10 cellular contexts compared by ENCODE assay signal in genomic region chr5:134275822-134276221, GRCh38. TPM values are rescaled to one million over a fixed set of nuclear protein-coding genes. Genes with fewer than 3 reads are reported as not detected.
DNase-seq lines count a peak whose midpoint lies in the region; ATAC-seq, FAIRE-seq and TF ChIP-seq lines count a peak whose summit lies in the region.
"Had no signal": no experiment of that assay in that cellular context is flagged by ENCODE, and none has a peak within 500 bp of the region (broad histone marks: within the 10 kb centered on the region; RNA-seq: fewer than 3 reads in every experiment).

No MANE protein-coding gene starts in this region.

- H3K23ac ChIP-seq in IMR-90 (ENCODE audit: low read depth, low read length): no peak overlapping the region

- no peak overlapping the region for H2BK120ac ChIP-seq in IMR-90 (ENCODE audit: low read depth, low read length)

- FAIRE-seq in keratinocyte (lab: Jason Lieb, UNC): peak; percentile 55

- H2AFZ ChIP-seq in IMR-90 (replicated peaks; ENCODE audit: low read length, poor library complexity): peak overlapping the region; percentile 24
- no peak overlapping the region for H2AFZ ChIP-seq in keratinocyte (ENCODE audit: control insufficient read depth, low read length)
- H2AFZ ChIP-seq in osteoblast (ENCODE audit: low read length): no peak overlapping the region

- H3K9me3 ChIP-seq in HEK293 (ENCODE audit: control insufficient read depth, insufficient read depth, low read depth, low read length): no peaks in the 10 kb centered on the region
- no peaks in the 10 kb centered on the region for H3K9me3 ChIP-seq in IMR-90 (ENCODE audit: control insufficient read depth, insufficient read depth, low read length)
- H3K9me3 ChIP-seq in keratinocyte (ENCODE audit: control insufficient read depth, low read depth, low read length): no peaks in the 10 kb centered on the region
- H3K9me3 ChIP-seq in osteoblast (ENCODE audit: low read depth, low read length): no peaks in the 10 kb centered on the region

- no peak overlapping the region for H2BK15ac ChIP-seq in IMR-90 (ENCODE audit: low read depth, low read length)

- H2AK5ac ChIP-seq in IMR-90 (ENCODE audit: low read depth, low read length): no peak overlapping the region

- no peaks in the 10 kb centered on the region for H3K9me1 ChIP-seq in IMR-90 (ENCODE audit: insufficient read depth, low read length)
- H3K9me1 ChIP-seq in keratinocyte (ENCODE audit: control insufficient read depth, extremely low read depth, insufficient read depth, low read length): no peaks in the 10 kb centered on the region

- CTCF ChIA-PET in HEK293 (lab: Yijun Ruan, JAX) (interaction anchor here (1.3 to 1.4 kb wide), 2 partner anchors 14 to 92 kb away, joined by 3 read pairs; no protein-coding TSS in a partner anchor), IMR-90 (lab: Yijun Ruan, JAX) (no interaction called here)

- no peak overlapping the region for H4K91ac ChIP-seq in IMR-90 (ENCODE audit: insufficient read depth, low read depth, low read length)

- no peak overlapping the region for H3K56ac ChIP-seq in IMR-90 (ENCODE audit: extremely low read depth, insufficient read depth, low read length)

- peaks cover 6% of the 10 kb centered on the region for H3K4me1 ChIP-seq in HEK293 (ENCODE audit: control insufficient read depth, insufficient read depth, low read length)
- H3K4me1 ChIP-seq in IMR-90 (ENCODE audit: control insufficient read depth, insufficient read depth, low read length): no peaks in the 10 kb centered on the region
- H3K4me1 ChIP-seq in keratinocyte (ENCODE audit: control insufficient read depth, extremely low read depth, insufficient read depth, low read length): peaks cover 7% of the 10 kb centered on the region
- no peaks in the 10 kb centered on the region for H3K4me1 ChIP-seq in osteoblast (ENCODE audit: insufficient read depth, low read length)

- no peak overlapping the region for H4K5ac ChIP-seq in IMR-90 (ENCODE audit: low read depth, low read length)

- H4K20me1 ChIP-seq in IMR-90 (ENCODE audit: insufficient read depth, low read length) (no peaks in the 10 kb centered on the region), keratinocyte (ENCODE audit: control insufficient read depth, extremely low read depth, insufficient read depth, low read length) (no peaks in the 10 kb centered on the region), osteoblast (ENCODE audit: insufficient read depth, low read length) (no peaks in the 10 kb centered on the region)

- TF ChIP-seq CTCF in HEK293 (tag by site-specific recombination; IDR thresholded peaks at IDR 0.05) (no peak), IMR-90 (conservative IDR thresholded peaks at IDR 0.05; ENCODE audit: low read depth, low read length) (no peak), keratinocyte (optimal IDR thresholded peaks at IDR 0.05 in 1 of 3, IDR thresholded peaks at IDR 0.05 in 1 of 3, conservative IDR thresholded peaks at IDR 0.05 in 1 of 3; ENCODE audit: extremely low read depth in 1 of 3, insufficient read depth in 2 of 3, low read length in 3 of 3) (no peak), osteoblast (IDR thresholded peaks at IDR 0.05; ENCODE audit: extremely low read depth, low read depth, low read length) (no peak)

- no peak overlapping the region for H4K8ac ChIP-seq in IMR-90 (ENCODE audit: low read depth in 2 of 2, low read length in 2 of 2)

- H2AK9ac ChIP-seq in IMR-90 (replicated peaks; ENCODE audit: low read depth, low read length, poor library complexity): no peak overlapping the region

- DNase-seq in NCI-H1105 treated with DMSO at 0.1 percent for 48 hours (lab: John Stamatoyannopoulos, UW) (peak; percentile 4), NCI-H1105 (lab: John Stamatoyannopoulos, UW) (no peak), IMR-90 (peak; percentile 48), keratinocyte (ENCODE audit: low read depth, low spot score) (no peak), activated gamma-delta T cell treated with Interleukin-2 at 50 U/mL for 16 hours (no peak), osteoblast (ENCODE audit: insufficient read length, low spot score, missing footprints) (no peak), activated T-cell treated with anti-CD3 and anti-CD28 coated beads for 4 hours (no peak)
- DNase-seq: activated B cell treated with CpG ODN at 0.5 μM for 24 hours had no signal

- peak; percentile 54; the same call in 1 of the 2 replicates for ATAC-seq in IMR-90 (ENCODE audit: low read depth)

- H2BK5ac ChIP-seq in IMR-90 (ENCODE audit: low read depth, low read length, poor library complexity, severe bottlenecking): no peak overlapping the region

- no peaks in the 10 kb centered on the region for H3K79me1 ChIP-seq in IMR-90 (ENCODE audit: low read depth in 1 of 2, low read length in 2 of 2)

- intact Hi-C loops in IMR-90 (cut with micrococcal nuclease): no loop called here

- no peaks in the 10 kb centered on the region for H3K79me2 ChIP-seq in keratinocyte (ENCODE audit: control insufficient read depth, insufficient read depth, low read length)
- no peaks in the 10 kb centered on the region for H3K79me2 ChIP-seq in osteoblast (ENCODE audit: insufficient read depth, low read length)

- peak overlapping the region; percentile 42; the same call in 1 of the 2 replicates for H3K4me2 ChIP-seq in IMR-90 (ENCODE audit: low read depth, low read length)
- H3K4me2 ChIP-seq in keratinocyte (ENCODE audit: control insufficient read depth, extremely low read depth, insufficient read depth, low read depth, low read length): no peak overlapping the region
- H3K4me2 ChIP-seq in osteoblast (ENCODE audit: insufficient read depth, low read length): no peak overlapping the region

- TF ChIP-seq POLR2A in IMR-90 (IDR thresholded peaks at IDR 0.05; ENCODE audit: low read depth, low read length): no peak

- WGBS in IMR-90 (ENCODE audit: extremely low coverage in 2 of 2, insufficient read length in 1 of 2), 2 experiments: 0% methylated on average over 1 of the region's 3 CpGs; no CpG with 5 or more reads in 1 of the 2 experiments

- in situ Hi-C loops in IMR-90 (cut with MboI; ENCODE audit: low sequenced_read_pairs): loop anchor here (25.0 kb wide), 1 partner anchor 239 kb away; no protein-coding TSS in a partner anchor

- no peak overlapping the region for H3K4me3 ChIP-seq in HEK293 (ENCODE audit: low read depth, low read length)
- no peak overlapping the region for H3K4me3 ChIP-seq in IMR-90 (ENCODE audit: insufficient read depth, low read depth, low read length)
- no peak overlapping the region for H3K4me3 ChIP-seq in keratinocyte (ENCODE audit: control insufficient read depth in 2 of 3, extremely low read depth in 1 of 3, insufficient read depth in 2 of 3, low read depth in 1 of 3, low read length in 3 of 3)
- no peak overlapping the region for H3K4me3 ChIP-seq in osteoblast (ENCODE audit: insufficient read depth, low read length)

- dilution Hi-C loops in IMR-90 (cut with HindIII; ENCODE audit: low sequenced_read_pairs, unreplicated experiment) (no loop called here), keratinocyte (cut with MboI; ENCODE audit: extremely low pct_ligation_motif_present, low sequenced_read_pairs) (loop anchor here (5.0 kb wide), 1 partner anchor 64 kb away; no protein-coding TSS in a partner anchor)

- no TSS peak for BruUV-seq in IMR-90 (replicated peaks; lab: Mats Ljungman, UMichigan)

- H3K9ac ChIP-seq in IMR-90 (ENCODE audit: low read depth, low read length): no peak overlapping the region
- no peak overlapping the region for H3K9ac ChIP-seq in keratinocyte (ENCODE audit: control insufficient read depth, extremely low read depth, insufficient read depth, low read length)

- POLR2A ChIA-PET in HEK293 (lab: Yijun Ruan, JAX): interaction anchor here (0.9 kb wide), 1 partner anchor 30 kb away, joined by 3 read pairs; no protein-coding TSS in a partner anchor
- POLR2A ChIA-PET in IMR-90 (lab: Charles Lee; ENCODE audit: unreplicated experiment): no interaction called here

- H3K4ac ChIP-seq in IMR-90 (ENCODE audit: low read depth, low read length): no peak overlapping the region

- H3K18ac ChIP-seq in IMR-90 (ENCODE audit: low read depth, low read length): no peak overlapping the region

- no peak overlapping the region for H3K27ac ChIP-seq in HEK293 (ENCODE audit: extremely low read depth, low read depth, low read length)
- H3K27ac ChIP-seq in IMR-90 (ENCODE audit: insufficient read depth, low read length): no peak overlapping the region
- no peak overlapping the region for H3K27ac ChIP-seq in keratinocyte (ENCODE audit: control insufficient read depth, insufficient read depth, low read length)
- no peak overlapping the region for H3K27ac ChIP-seq in osteoblast (ENCODE audit: low read depth, low read length)
- H3K27ac ChIP-seq: 22Rv1 had no signal

- no peak overlapping the region for H2BK20ac ChIP-seq in IMR-90 (ENCODE audit: low read depth, low read length)

- H3K27me3 ChIP-seq in IMR-90 (ENCODE audit: control insufficient read depth, insufficient read depth, low read length) (no peaks in the 10 kb centered on the region; the same call in 1 of the 2 replicates), keratinocyte (ENCODE audit: control insufficient read depth, extremely low read depth, insufficient read depth, low read length) (no peaks in the 10 kb centered on the region), osteoblast (ENCODE audit: insufficient read depth, low read length) (no peaks in the 10 kb centered on the region)

- H3K14ac ChIP-seq in IMR-90 (replicated peaks; ENCODE audit: low read depth, low read length): no peak overlapping the region

- H3K36me3 ChIP-seq in HEK293 (ENCODE audit: control insufficient read depth in 2 of 2, insufficient read depth in 1 of 2, low read length in 2 of 2) (no peaks in the 10 kb centered on the region), IMR-90 (ENCODE audit: control insufficient read depth, insufficient read depth, low read length) (no peaks in the 10 kb centered on the region), keratinocyte (ENCODE audit: control insufficient read depth in 2 of 2, extremely low read depth in 1 of 2, insufficient read depth in 2 of 2, low read length in 2 of 2) (no peaks in the 10 kb centered on the region), osteoblast (ENCODE audit: insufficient read depth, low read length) (no peaks in the 10 kb centered on the region)

- TF ChIP-seq RAD21 in IMR-90 (IDR thresholded peaks at IDR 0.05; ENCODE audit: low read length): no peak

TF ChIP-seq in IMR-90, 13 proteins besides CTCF, POLR2A, EP300 and RAD21 (continues in another document):
- TF ChIP-seq CEBPB (IDR thresholded peaks at IDR 0.05; ENCODE audit: low read depth, low read length): no peak

RNA-seq across cellular contexts. Expression of gene PPP2CA, which starts 49.9 kb away (rescaled TPM):
- total RNA-seq in IMR-90 (2012; rRNA removed) (70.6 and 191 TPM in 2 replicates), osteoblast (44.2 and 55.4 TPM in 2 replicates)
- polyA plus RNA-seq in IMR-90 (2012; rRNA removed) (53.9 and 73.6 TPM in 2 replicates), keratinocyte (126 to 255 TPM (median 161 TPM) in 3 replicates)
- 132 and 188 TPM in 2 replicates for polyA plus RNA-seq in IMR-90 (2012; cell fraction: cytosol; rRNA removed)
- polyA plus RNA-seq in IMR-90 (2012; cell fraction: nucleus; rRNA removed; ENCODE audit: low replicate concordance): 79.4 and 83.1 TPM in 2 replicates
- polyA plus RNA-seq in keratinocyte (2011; ENCODE audit: low read depth): 178 TPM
- 102 and 190 TPM in 2 replicates for polyA plus RNA-seq in keratinocyte (2011; cell fraction: cytosol; rRNA removed)
- 74.4 and 111 TPM in 2 replicates for polyA plus RNA-seq in keratinocyte (2011; cell fraction: nucleus; rRNA removed)
- polyA plus RNA-seq in keratinocyte (2012; ENCODE audit: low replicate concordance): 183 and 243 TPM in 2 replicates
- 27.8 to 235 TPM (median 78.0 TPM) in 3 replicates for polyA minus RNA-seq in keratinocyte
- polyA minus RNA-seq in keratinocyte (2011; cell fraction: cytosol; rRNA and poly(A)+ RNA removed): 126 TPM
- polyA minus RNA-seq in keratinocyte (2011; cell fraction: nucleus; rRNA and poly(A)+ RNA removed): 21.2 and 49.3 TPM in 2 replicates

Comparison
In these comparisons a context has a peak if more than half of its experiments do, and no peak if none do; other contexts are left out.
1. DNase-seq: peak in NCI-H1105 treated with DMSO at 0.1 percent for 48 hours (single experiment) and IMR-90 (single experiment); none in NCI-H1105 (single experiment), keratinocyte (single experiment), activated gamma-delta T cell treated with Interleukin-2 at 50 U/mL for 16 hours (single experiment), osteoblast (single experiment) and activated T-cell treated with anti-CD3 and anti-CD28 coated beads for 4 hours (single experiment).